In genomic region chr4:89307446-89308160, GRCh38 we compare ENCODE assay signal across 8 cellular contexts. TPM values are rescaled to one million over a fixed set of nuclear protein-coding genes. Genes with fewer than 3 reads are reported as not detected.
A peak's percentile ranks its signal among the peaks of the same experiment; 100 is the strongest.
DNase-seq lines count a peak whose midpoint lies in the region; ATAC-seq and TF ChIP-seq lines count a peak whose summit lies in the region.

GPRIN3 (minus strand) TSS chr4:89307800; CDS start chr4:89250110, 57,690 bp downstream.

- DNase-seq in NCI-H69 (lab: John Stamatoyannopoulos, UW) (peak; percentile 91), naive B cell (peak; percentile 63), SKM-1 treated with dmso at 0.1 percent for 144 hours (lab: John Stamatoyannopoulos, UW; ENCODE audit: unreplicated experiment) (no peak)
- DNase-seq in activated T-cell treated with anti-CD3 and anti-CD28 coated beads, Interleukin-2, amount 50 U/mL, for 4 hours, result peak; percentile 63
- DNase-seq in stimulated activated naive CD8-positive, alpha-beta T cell treated with anti-CD3 and anti-CD28 coated beads, Interleukin-15, amount 100 ng/mL, for 72 hours, result peak; percentile 67 to 74

- H3K36me3 Mint-ChIP-seq in activated T-cell treated with anti-CD3 and anti-CD28 coated beads, Interleukin-2, amount 50 U/mL, for 4 hours (ENCODE audit: insufficient read depth), result peaks cover 3% of the 10 kb centered on the region
- no peaks in the 10 kb centered on the region for H3K36me3 Mint-ChIP-seq in naive B cell

- no peaks in the 10 kb centered on the region for H3K27me3 Mint-ChIP-seq in activated T-cell treated with anti-CD3 and anti-CD28 coated beads, Interleukin-2, amount 50 U/mL, for 4 hours (ENCODE audit: low read depth)
- H3K27me3 Mint-ChIP-seq in naive B cell, result peaks cover 25 to 29% (median 29%) of the 10 kb centered on the region in 3 donors
- H3K27me3 Mint-ChIP-seq in stimulated activated naive CD8-positive, alpha-beta T cell treated with anti-CD3 and anti-CD28 coated beads, Interleukin-15, amount 100 ng/mL, for 72 hours, result no peaks in the 10 kb centered on the region

- peak within 1 kb of the TSS; percentile 98 for H3K4me3 Mint-ChIP-seq in activated T-cell treated with anti-CD3 and anti-CD28 coated beads, Interleukin-2, amount 50 U/mL, for 4 hours
- peak within 1 kb of the TSS; percentile 72 to 93 (median 87) for H3K4me3 Mint-ChIP-seq in naive B cell
- peak within 1 kb of the TSS; percentile 87 to 99 for H3K4me3 Mint-ChIP-seq in stimulated activated naive CD8-positive, alpha-beta T cell treated with anti-CD3 and anti-CD28 coated beads, Interleukin-15, amount 100 ng/mL, for 72 hours

- H3K4me1 Mint-ChIP-seq in activated T-cell treated with anti-CD3 and anti-CD28 coated beads, Interleukin-2, amount 50 U/mL, for 4 hours (ENCODE audit: low read depth), result peaks cover 62% of the 10 kb centered on the region
- H3K4me1 Mint-ChIP-seq in naive B cell, result peaks cover 17 to 35% (median 21%) of the 10 kb centered on the region in 3 donors
- H3K4me1 Mint-ChIP-seq in stimulated activated naive CD8-positive, alpha-beta T cell treated with anti-CD3 and anti-CD28 coated beads, Interleukin-15, amount 100 ng/mL, for 72 hours, result peaks cover 55% of the 10 kb centered on the region

- no peaks in the 10 kb centered on the region for H3K9me3 Mint-ChIP-seq in activated T-cell treated with anti-CD3 and anti-CD28 coated beads, Interleukin-2, amount 50 U/mL, for 4 hours
- peaks cover 0 to 2% (median 0%) of the 10 kb centered on the region in 7 donors for H3K9me3 Mint-ChIP-seq in naive B cell
- H3K9me3 Mint-ChIP-seq in stimulated activated naive CD8-positive, alpha-beta T cell treated with anti-CD3 and anti-CD28 coated beads, Interleukin-15, amount 100 ng/mL, for 72 hours, result no peaks in the 10 kb centered on the region

- TF ChIP-seq POLR2A in GM18505 (IDR thresholded peaks at IDR 0.05; ENCODE audit: borderline replicate concordance, extremely low read depth, insufficient read depth, insufficient read length), result no peak

- peak within 1 kb of the TSS in 1 of 6 donors; percentile 31 for H3K27ac Mint-ChIP-seq in naive B cell
- H3K27ac Mint-ChIP-seq in stimulated activated naive CD8-positive, alpha-beta T cell treated with anti-CD3 and anti-CD28 coated beads, Interleukin-15, amount 100 ng/mL, for 72 hours, result peak within 1 kb of the TSS; percentile 66 to 95

- ATAC-seq in GM18505 (IDR thresholded peaks at IDR 0.05; ENCODE audit: unreplicated experiment) (peak; percentile 83), HG02852 (IDR thresholded peaks at IDR 0.05; ENCODE audit: unreplicated experiment) (peak; percentile 69), esophagus mucosa (peak; percentile 59), naive B cell (ENCODE audit: low read depth in 2 of 2) (peak; percentile 93 to 96)
- ATAC-seq in activated T-cell treated with anti-CD3 and anti-CD28 coated beads, Interleukin-2, amount 50 U/mL, for 4 hours, result peak; percentile 74 to 82
- ATAC-seq in stimulated activated naive CD8-positive, alpha-beta T cell treated with anti-CD3 and anti-CD28 coated beads, Interleukin-15, amount 100 ng/mL, for 72 hours, result peak; percentile 87

RNA-seq across cellular contexts. Expression of gene GPRIN3, which starts in this region (rescaled TPM):
- total RNA-seq in activated T-cell treated with anti-CD3 and anti-CD28 coated beads, Interleukin-2, amount 50 U/mL, for 4 hours, result 10 to 100 TPM in 2 of 3 donors, 1 to 10 TPM in 1; 7.4 to 13.2 (median 10.6) TPM
- total RNA-seq in esophagus mucosa, result 0.36 TPM
- polyA plus RNA-seq in naive B cell (ENCODE audit: low read depth in 6 of 6), result under 1 TPM in 2 of 6 donors, not detected in 4; 0.06 to 0.16 TPM

Comparison
In these comparisons a context has a peak if more than half of its experiments do, and no peak if none do; other contexts are left out.
1. Peak in ATAC-seq in esophagus mucosa; RNA of the gene not detected or under 1 TPM.
2. Peak in DNase-seq and ATAC-seq in naive B cell; RNA of the gene not detected or under 1 TPM.